Comparison of ENCODE assay signal across 12 cellular contexts in the genomic region with DNA sequence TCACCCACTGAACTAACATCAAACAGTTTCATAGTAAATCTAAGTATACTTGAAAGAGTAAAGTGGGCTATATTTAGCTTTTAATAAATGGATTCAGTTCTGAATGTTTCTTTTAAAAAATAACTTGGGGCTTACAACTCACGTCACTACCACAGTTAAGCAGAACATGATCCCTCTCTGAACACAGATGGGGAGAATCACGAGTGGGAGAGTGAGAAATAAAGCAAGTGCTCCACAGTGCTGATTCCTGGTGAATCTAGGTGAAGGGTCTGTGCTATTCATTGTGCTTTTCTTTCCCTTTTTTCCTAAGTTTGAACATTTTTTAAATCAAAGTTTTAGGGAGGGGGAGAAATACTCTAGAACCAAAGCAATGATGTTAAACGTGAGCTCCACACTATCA.
DNase-seq lines count a peak whose midpoint lies in the region; ATAC-seq and TF ChIP-seq lines count a peak whose summit lies in the region.
"Had no signal": no experiment of that assay in that cellular context is flagged by ENCODE, and none has a peak within 500 bp of the region (broad histone marks: within the 10 kb centered on the region; RNA-seq: fewer than 3 reads in every experiment).

No MANE protein-coding gene starts in this region.

- H3K27ac ChIP-seq in parathyroid adenoma: peak overlapping the region; percentile 9
- no peak overlapping the region for H3K27ac ChIP-seq in GM23338 (ENCODE audit: low read depth)

- H2AFZ ChIP-seq in parathyroid adenoma (no peak overlapping the region), GM23338 (no peak overlapping the region)

- no peaks in the 10 kb centered on the region for H3K4me1 ChIP-seq in parathyroid adenoma
- H3K4me1 ChIP-seq in GM23338 (ENCODE audit: insufficient read depth): no peaks in the 10 kb centered on the region

- H3K36me3 Mint-ChIP-seq in activated B cell treated with CpG ODN at 0.5 μM for 24 hours (ENCODE audit: low read depth) (peaks cover 40% of the 10 kb centered on the region), GM23338 (ENCODE audit: low read depth) (peaks cover 60% of the 10 kb centered on the region)

- H3F3A ChIP-seq in GM23338 (replicated peaks; ENCODE audit: low read depth): no peaks in the 10 kb centered on the region

- POLR2A ChIA-PET in activated B cell treated with CpG ODN at 0.5 μM for 24 hours (lab: Charles Lee): interaction anchor here (1.0 to 1.3 kb wide), 3 partner anchors 12 to 556 kb away, joined by 3 to 5 read pairs (median 3); no protein-coding TSS in a partner anchor

- no peak overlapping the region for H3K4me3 ChIP-seq in parathyroid adenoma (ENCODE audit: low read depth, low read length)
- H3K4me3 ChIP-seq in GM23338: no peak overlapping the region

- ATAC-seq in GM18867 (IDR thresholded peaks at IDR 0.05; ENCODE audit: unreplicated experiment): peak; percentile 25
- ATAC-seq in HG02571 (IDR thresholded peaks at IDR 0.05; ENCODE audit: unreplicated experiment): peak; percentile 24
- ATAC-seq in activated B cell treated with CpG ODN at 0.5 μM for 24 hours (ENCODE audit: low read depth): no peak
- ATAC-seq in GM23338: no peak

- H3K27me3 Mint-ChIP-seq in activated B cell treated with CpG ODN at 0.5 μM for 24 hours (no peaks in the 10 kb centered on the region), GM23338 (ENCODE audit: insufficient read depth, low read depth, poor library complexity) (peaks cover 26% of the 10 kb centered on the region)

- H3K27ac Mint-ChIP-seq in activated B cell treated with CpG ODN at 0.5 μM for 24 hours (peak overlapping the region; percentile 90), GM23338 (no peak overlapping the region)
- H3K27ac Mint-ChIP-seq: activated T-helper 1 cell treated with anti-CD3 and anti-CD28 coated beads, Interleukin-12 subunit alpha, Interleukin-12 subunit beta, Interleukin-2, Interleukin-4 antibody, amounts not matched to agents 30 ng/mL and 10 ng/mL and 1 ng/mL, durations not matched to agents 14 hours and 24 hours and 36 hours had no signal

- DNase-seq in activated B cell treated with CpG ODN at 0.5 μM for 24 hours (no peak), GM23338 (ENCODE audit: low spot score) (no peak), dermis blood vessel endothelial cell (no peak), nucleus accumbens (lab: John Stamatoyannopoulos, UW) (no peak)
- no peak for DNase-seq in stimulated activated CD4-positive, alpha-beta T cell treated with anti-CD3 and anti-CD28 coated beads, Interleukin-4, amount 100 ng/mL, for 1 hour
- DNase-seq: mammary epithelial cell, NCI-H1417, SK-N-SH had no signal

- H3K4me3 Mint-ChIP-seq in activated B cell treated with CpG ODN at 0.5 μM for 24 hours: peak overlapping the region; percentile 83
- H3K4me3 Mint-ChIP-seq in GM23338: no peak overlapping the region
- H3K4me3 Mint-ChIP-seq: activated T-helper 1 cell treated with anti-CD3 and anti-CD28 coated beads, Interleukin-12 subunit alpha, Interleukin-12 subunit beta, Interleukin-2, Interleukin-4 antibody, amounts not matched to agents 30 ng/mL and 10 ng/mL and 1 ng/mL, durations not matched to agents 14 hours and 24 hours and 36 hours had no signal

- H3K27me3 ChIP-seq in parathyroid adenoma (ENCODE audit: control insufficient read depth, insufficient read depth, low read length): no peaks in the 10 kb centered on the region
- no peaks in the 10 kb centered on the region for H3K27me3 ChIP-seq in GM23338 (ENCODE audit: insufficient read depth)

- H3K4me1 Mint-ChIP-seq in activated B cell treated with CpG ODN at 0.5 μM for 24 hours (peaks cover 36% of the 10 kb centered on the region), GM23338 (peaks cover 21% of the 10 kb centered on the region)

- no peak overlapping the region for H3K4me2 ChIP-seq in parathyroid adenoma (ENCODE audit: low read length)
- H3K4me2 ChIP-seq in GM23338: no peak overlapping the region
- H3K4me2 ChIP-seq: SK-N-SH had no signal

- CTCF ChIA-PET in activated B cell treated with CpG ODN at 0.5 μM for 24 hours (lab: Charles Lee): interaction anchor here (2.2 kb wide), 1 partner anchor 11 kb away, joined by 15 read pairs; no protein-coding TSS in a partner anchor

- no peak overlapping the region for H3K9ac ChIP-seq in parathyroid adenoma
- H3K9ac ChIP-seq: SK-N-SH had no signal

- peaks cover 7% of the 10 kb centered on the region for H3K9me3 Mint-ChIP-seq in activated B cell treated with CpG ODN at 0.5 μM for 24 hours
- no peaks in the 10 kb centered on the region for H3K9me3 Mint-ChIP-seq in GM23338
- H3K9me3 Mint-ChIP-seq: activated T-helper 1 cell treated with anti-CD3 and anti-CD28 coated beads, Interleukin-12 subunit alpha, Interleukin-12 subunit beta, Interleukin-2, Interleukin-4 antibody, amounts not matched to agents 30 ng/mL and 10 ng/mL and 1 ng/mL, durations not matched to agents 14 hours and 24 hours and 36 hours had no signal

- peaks cover 2% of the 10 kb centered on the region for H3K9me3 ChIP-seq in parathyroid adenoma (ENCODE audit: control insufficient read depth, low read length)
- H3K9me3 ChIP-seq: SK-N-SH had no signal

- H4K20me1 ChIP-seq in GM23338 (replicated peaks; ENCODE audit: insufficient read depth): peaks cover 16% of the 10 kb centered on the region

- TF ChIP-seq CTCF in activated B cell treated with CpG ODN at 0.5 μM for 24 hours (IDR thresholded peaks at IDR 0.05) (no peak), parathyroid adenoma (IDR thresholded peaks at IDR 0.05) (no peak), GM23338 (conservative IDR thresholded peaks at IDR 0.05; ENCODE audit: low read depth in 2 of 2) (no peak)

- H3K79me2 ChIP-seq in parathyroid adenoma (no peaks in the 10 kb centered on the region), GM23338 (replicated peaks; ENCODE audit: insufficient read depth) (peaks cover 17% of the 10 kb centered on the region)

- no peaks in the 10 kb centered on the region for H3K9me2 ChIP-seq in GM23338 (ENCODE audit: insufficient read depth)
- H3K9me2 ChIP-seq: SK-N-SH had no signal

- intact Hi-C loops in activated B cell treated with CpG ODN at 0.5 μM for 24 hours (cut with micrococcal nuclease): loop anchor here (2.0 to 5.0 kb wide), 3 partner anchors 21 to 373 kb away; a partner anchor contains a TSS

- H3K36me3 ChIP-seq in parathyroid adenoma (ENCODE audit: control insufficient read depth, insufficient read depth, low read length) (no peaks in the 10 kb centered on the region), GM23338 (ENCODE audit: insufficient read depth) (peaks cover 4% of the 10 kb centered on the region; the same call in 1 of the 2 replicates)

TF ChIP-seq in GM23338, 12 proteins besides CTCF, POLR2A, EP300 and RAD21 (continues in another document):
- no peak for TF ChIP-seq EZH2 (IDR thresholded peaks at IDR 0.05; ENCODE audit: low read depth, unreplicated experiment)
- TF ChIP-seq EZH2phosphoT487 (IDR thresholded peaks at IDR 0.05; ENCODE audit: unreplicated experiment): no peak
- no peak for TF ChIP-seq NANOG (IDR thresholded peaks at IDR 0.05; ENCODE audit: borderline replicate concordance)

Comparison
In these comparisons a context has a peak if more than half of its experiments do, and no peak if none do; other contexts are left out.
1. ATAC-seq: peak in GM18867 (single experiment) and HG02571 (single experiment); none in activated B cell treated with CpG ODN at 0.5 μM for 24 hours (single experiment) and GM23338 (single experiment).